ENCODE assay signal across 7 cellular contexts in the genomic region with DNA sequence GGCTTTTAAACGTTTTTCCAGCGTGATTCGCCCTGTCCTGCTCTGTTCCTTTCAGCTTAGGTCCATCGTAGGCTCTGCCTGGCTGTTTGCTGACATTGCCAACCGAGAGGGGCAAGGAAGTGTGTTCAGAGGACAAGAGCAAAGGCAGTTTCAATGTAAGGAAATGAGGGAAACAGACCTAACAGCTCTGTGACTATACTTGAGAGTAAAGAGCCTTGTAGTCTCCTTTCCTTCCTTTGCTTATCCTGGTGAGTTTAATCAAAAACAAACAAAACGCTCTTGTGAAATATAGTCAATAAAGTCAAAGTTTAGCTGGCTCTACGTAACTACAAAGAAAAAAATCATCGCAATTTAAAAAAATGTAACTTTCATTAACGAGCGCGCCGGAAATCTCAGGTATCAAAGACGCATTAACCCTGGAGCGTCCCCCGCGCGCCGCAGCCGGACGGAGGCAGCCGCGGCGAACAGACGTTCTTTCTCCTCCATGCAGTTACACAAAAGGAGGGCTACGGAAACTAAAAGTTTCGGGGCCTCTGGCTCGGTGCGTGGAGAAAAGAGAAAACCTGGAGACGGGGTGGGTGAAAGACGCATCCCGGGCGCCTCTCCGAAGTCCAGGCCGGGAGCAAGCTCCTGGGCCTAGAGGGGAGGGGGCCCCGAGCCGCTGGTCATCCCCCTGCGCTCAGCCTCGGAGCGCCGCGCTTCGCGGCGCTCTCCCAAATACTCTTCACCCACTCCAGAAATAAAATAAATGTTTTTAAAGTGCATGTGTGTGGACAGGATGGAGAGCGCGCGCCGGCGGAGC. TPM values are rescaled to one million over a fixed set of nuclear protein-coding genes. Genes with fewer than 3 reads are reported as not detected.
DNase-seq lines count a peak whose midpoint lies in the region; ATAC-seq and TF ChIP-seq lines count a peak whose summit lies in the region.

No MANE protein-coding gene starts in this region.

- peak overlapping the region; percentile 80 for H3K4me3 ChIP-seq in GM23338
- peak overlapping the region; percentile 22 to 84 (median 73) for H3K4me3 ChIP-seq in dorsolateral prefrontal cortex
- H3K4me3 ChIP-seq in lung: peak overlapping the region; percentile 68

- ATAC-seq in GM23338 (peak; percentile 47), lung (ENCODE audit: insufficient read depth, low FRiP score) (no peak)

- peaks cover 2% of the 10 kb centered on the region for H3K27me3 Mint-ChIP-seq in GM23338 (ENCODE audit: insufficient read depth, low read depth, poor library complexity)

- H3K27me3 ChIP-seq in GM23338 (ENCODE audit: insufficient read depth) (peaks cover 6% of the 10 kb centered on the region; the same call in 1 of the 2 replicates), dorsolateral prefrontal cortex (peaks cover 0 to 58% (median 9%) of the 10 kb centered on the region in 45 donors), lung (ENCODE audit: control insufficient read depth, insufficient read depth) (no peaks in the 10 kb centered on the region)

- H3K9me3 ChIP-seq in lung (ENCODE audit: control insufficient read depth in 2 of 2, insufficient read depth in 1 of 2, low read length in 1 of 2): peaks cover 0 to 3% of the 10 kb centered on the region in 2 donors

- no peaks in the 10 kb centered on the region for H3K9me2 ChIP-seq in GM23338 (ENCODE audit: insufficient read depth)

- H4K20me1 ChIP-seq in GM23338 (replicated peaks; ENCODE audit: insufficient read depth): no peaks in the 10 kb centered on the region; the same call in 1 of the 2 replicates

- H2AFZ ChIP-seq in GM23338: peak overlapping the region; percentile 3

- TF ChIP-seq CTCF in GM23338 (conservative IDR thresholded peaks at IDR 0.05; ENCODE audit: low read depth in 2 of 2) (no peak), dorsolateral prefrontal cortex (IDR thresholded peaks at IDR 0.05 in 54 of 56, conservative IDR thresholded peaks at IDR 0.05 in 2 of 56; ENCODE audit: low read depth in 1 of 56, partially characterized antibody in 56 of 56) (no peak), lung (IDR thresholded peaks at IDR 0.05; ENCODE audit: control extremely low read depth, extremely low read depth) (no peak)

- no peaks in the 10 kb centered on the region for H3K36me3 ChIP-seq in GM23338 (ENCODE audit: insufficient read depth)
- no peaks in the 10 kb centered on the region for H3K36me3 ChIP-seq in lung (ENCODE audit: control insufficient read depth in 2 of 2, insufficient read depth in 2 of 2, low read length in 2 of 2)

- intact Hi-C loops in dorsolateral prefrontal cortex (cut with DNase I): loop anchor here in 1 of 2 donors (5.0 kb wide), 1 partner anchor 488 kb away; no protein-coding TSS in a partner anchor

- peaks cover 2% of the 10 kb centered on the region; the same call in 1 of the 3 replicates for H3K9me3 Mint-ChIP-seq in GM23338

- peak overlapping the region; percentile 96 for H3K27ac Mint-ChIP-seq in GM23338

- DNase-seq in GM23338 (ENCODE audit: low spot score): peak; percentile 89
- peak; percentile 30 for DNase-seq in NCI-H460 (ENCODE audit: extremely low read depth, low read depth)
- peak in 5 of 10 donors; percentile 2 to 51 (median 32) for DNase-seq in dorsolateral prefrontal cortex
- peak; percentile 33 for DNase-seq in lung (ENCODE audit: low spot score)
- DNase-seq in ureter (ENCODE audit: low spot score): peak; percentile 57
- no peak for DNase-seq in NK-92 treated with Interleukin-12 subunit alpha and Interleukin-12 subunit beta, amount 100 ng/mL, for 24 hours (lab: John Stamatoyannopoulos, UW)
- DNase-seq in NCI-H1048 (lab: John Stamatoyannopoulos, UW): no peak

- peak overlapping the region; percentile 80 for H3K4me2 ChIP-seq in GM23338

- peaks cover 30% of the 10 kb centered on the region for H3K79me2 ChIP-seq in GM23338 (replicated peaks; ENCODE audit: insufficient read depth)

- H3K4me1 Mint-ChIP-seq in GM23338: peaks cover 31% of the 10 kb centered on the region

- H3K27ac ChIP-seq in GM23338 (ENCODE audit: low read depth) (peak overlapping the region; percentile 95), dorsolateral prefrontal cortex (peak overlapping the region in 51 of 59 donors; percentile 20 to 98 (median 85)), lung (ENCODE audit: low read depth in 1 of 2, low read length in 1 of 2) (peak overlapping the region; percentile 90 to 95)

- WGBS in lung, 2 donors: 2% methylated on average over 49 of the region's 49 CpGs

- H3F3A ChIP-seq in GM23338 (replicated peaks; ENCODE audit: low read depth): no peaks in the 10 kb centered on the region

- peaks cover 40% of the 10 kb centered on the region for H3K4me1 ChIP-seq in GM23338 (ENCODE audit: insufficient read depth)
- H3K4me1 ChIP-seq in lung (ENCODE audit: control insufficient read depth in 2 of 2, insufficient read depth in 2 of 2, low read length in 2 of 2): peaks cover 2% of the 10 kb centered on the region in 2 donors

- peak overlapping the region; percentile 100 for H3K4me3 Mint-ChIP-seq in GM23338

- no peaks in the 10 kb centered on the region; the same call in 2 of the 3 replicates for H3K36me3 Mint-ChIP-seq in GM23338 (ENCODE audit: low read depth)

TF ChIP-seq in GM23338, 12 proteins besides CTCF, POLR2A, EP300 and RAD21 (continues in another document):
- TF ChIP-seq, protein P1, sequence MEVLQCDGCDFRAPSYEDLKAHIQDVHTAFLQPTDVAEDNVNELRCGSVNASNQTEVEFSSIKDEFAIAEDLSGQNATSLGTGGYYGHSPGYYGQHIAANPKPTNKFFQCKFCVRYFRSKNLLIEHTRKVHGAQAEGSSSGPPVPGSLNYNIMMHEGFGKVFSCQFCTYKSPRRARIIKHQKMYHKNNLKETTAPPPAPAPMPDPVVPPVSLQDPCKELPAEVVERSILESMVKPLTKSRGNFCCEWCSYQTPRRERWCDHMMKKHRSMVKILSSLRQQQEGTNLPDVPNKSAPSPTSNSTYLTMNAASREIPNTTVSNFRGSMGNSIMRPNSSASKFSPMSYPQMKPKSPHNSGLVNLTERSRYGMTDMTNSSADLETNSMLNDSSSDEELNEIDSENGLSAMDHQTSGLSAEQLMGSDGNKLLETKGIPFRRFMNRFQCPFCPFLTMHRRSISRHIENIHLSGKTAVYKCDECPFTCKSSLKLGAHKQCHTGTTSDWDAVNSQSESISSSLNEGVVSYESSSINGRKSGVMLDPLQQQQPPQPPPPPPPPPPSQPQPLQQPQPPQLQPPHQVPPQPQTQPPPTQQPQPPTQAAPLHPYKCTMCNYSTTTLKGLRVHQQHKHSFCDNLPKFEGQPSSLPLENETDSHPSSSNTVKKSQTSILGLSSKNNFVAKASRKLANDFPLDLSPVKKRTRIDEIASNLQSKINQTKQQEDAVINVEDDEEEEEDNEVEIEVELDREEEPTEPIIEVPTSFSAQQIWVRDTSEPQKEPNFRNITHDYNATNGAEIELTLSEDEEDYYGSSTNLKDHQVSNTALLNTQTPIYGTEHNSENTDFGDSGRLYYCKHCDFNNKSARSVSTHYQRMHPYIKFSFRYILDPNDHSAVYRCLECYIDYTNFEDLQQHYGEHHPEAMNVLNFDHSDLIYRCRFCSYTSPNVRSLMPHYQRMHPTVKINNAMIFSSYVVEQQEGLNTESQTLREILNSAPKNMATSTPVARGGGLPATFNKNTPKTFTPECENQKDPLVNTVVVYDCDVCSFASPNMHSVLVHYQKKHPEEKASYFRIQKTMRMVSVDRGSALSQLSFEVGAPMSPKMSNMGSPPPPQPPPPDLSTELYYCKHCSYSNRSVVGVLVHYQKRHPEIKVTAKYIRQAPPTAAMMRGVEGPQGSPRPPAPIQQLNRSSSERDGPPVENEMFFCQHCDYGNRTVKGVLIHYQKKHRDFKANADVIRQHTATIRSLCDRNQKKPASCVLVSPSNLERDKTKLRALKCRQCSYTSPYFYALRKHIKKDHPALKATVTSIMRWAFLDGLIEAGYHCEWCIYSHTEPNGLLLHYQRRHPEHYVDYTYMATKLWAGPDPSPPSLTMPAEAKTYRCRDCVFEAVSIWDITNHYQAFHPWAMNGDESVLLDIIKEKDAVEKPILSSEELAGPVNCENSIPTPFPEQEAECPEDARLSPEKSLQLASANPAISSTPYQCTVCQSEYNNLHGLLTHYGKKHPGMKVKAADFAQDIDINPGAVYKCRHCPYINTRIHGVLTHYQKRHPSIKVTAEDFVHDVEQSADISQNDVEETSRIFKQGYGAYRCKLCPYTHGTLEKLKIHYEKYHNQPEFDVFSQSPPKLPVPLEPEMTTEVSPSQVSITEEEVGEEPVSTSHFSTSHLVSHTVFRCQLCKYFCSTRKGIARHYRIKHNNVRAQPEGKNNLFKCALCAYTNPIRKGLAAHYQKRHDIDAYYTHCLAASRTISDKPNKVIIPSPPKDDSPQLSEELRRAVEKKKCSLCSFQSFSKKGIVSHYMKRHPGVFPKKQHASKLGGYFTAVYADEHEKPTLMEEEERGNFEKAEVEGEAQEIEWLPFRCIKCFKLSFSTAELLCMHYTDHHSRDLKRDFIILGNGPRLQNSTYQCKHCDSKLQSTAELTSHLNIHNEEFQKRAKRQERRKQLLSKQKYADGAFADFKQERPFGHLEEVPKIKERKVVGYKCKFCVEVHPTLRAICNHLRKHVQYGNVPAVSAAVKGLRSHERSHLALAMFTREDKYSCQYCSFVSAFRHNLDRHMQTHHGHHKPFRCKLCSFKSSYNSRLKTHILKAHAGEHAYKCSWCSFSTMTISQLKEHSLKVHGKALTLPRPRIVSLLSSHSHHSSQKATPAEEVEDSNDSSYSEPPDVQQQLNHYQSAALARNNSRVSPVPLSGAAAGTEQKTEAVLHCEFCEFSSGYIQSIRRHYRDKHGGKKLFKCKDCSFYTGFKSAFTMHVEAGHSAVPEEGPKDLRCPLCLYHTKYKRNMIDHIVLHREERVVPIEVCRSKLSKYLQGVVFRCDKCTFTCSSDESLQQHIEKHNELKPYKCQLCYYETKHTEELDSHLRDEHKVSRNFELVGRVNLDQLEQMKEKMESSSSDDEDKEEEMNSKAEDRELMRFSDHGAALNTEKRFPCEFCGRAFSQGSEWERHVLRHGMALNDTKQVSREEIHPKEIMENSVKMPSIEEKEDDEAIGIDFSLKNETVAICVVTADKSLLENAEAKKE (CRISPR knock-in tag; IDR thresholded peaks at IDR 0.05): no peak
- TF ChIP-seq JUNB (IDR thresholded peaks at IDR 0.05; ENCODE audit: unreplicated experiment) (no peak), CREB1 (CRISPR knock-in tag; IDR thresholded peaks at IDR 0.05; ENCODE audit: low read depth) (peak; percentile 35; the same call in 1 of the 2 replicates), POLR2AphosphoS5 (IDR thresholded peaks at IDR 0.05; ENCODE audit: low read depth) (peak; percentile 54; the same call in 1 of the 2 replicates)

RNA-seq across cellular contexts. Expression of a gene that starts 0.6 kb away (rescaled TPM):
- 90.3 and 104 TPM in 2 replicates for total RNA-seq in GM23338 (2014; rRNA removed; shearing (Covaris generic))
- 32.9 and 38.2 TPM in 2 replicates for polyA plus RNA-seq in GM23338 (2016; fragmentation: Nextera tagmentation; extraction: Ambion mirVana)
- total RNA-seq in NCI-H460 (2014; rRNA removed; shearing (Covaris generic)): 13.5 and 15.3 TPM in 2 replicates
- 9.1 and 16.6 TPM in 2 replicates for polyA plus RNA-seq in NCI-H460 (2014; cell fraction: nucleus; rRNA removed)
- total RNA-seq in dorsolateral prefrontal cortex: 100 to 1,000 TPM in 2 of 120 experiments, 10 to 100 TPM in 118; 28.2 to 104 (median 65.9) TPM
- total RNA-seq in lung: 100 to 1,000 TPM in 1 of 2 donors, 10 to 100 TPM in 1; 72.8 to 421 TPM
- 10 to 100 TPM; 32.5 to 71.3 TPM for polyA plus RNA-seq in lung
- total RNA-seq in ureter: 41.9 TPM

Comparison
In these comparisons a context has a peak if more than half of its experiments do, and no peak if none do; other contexts are left out.
1. DNase-seq: peak in GM23338 (single experiment), NCI-H460 (single experiment), lung (single experiment) and ureter (single experiment); none in NK-92 treated with Interleukin-12 subunit alpha and Interleukin-12 subunit beta, amount 100 ng/mL, for 24 hours (single experiment) and NCI-H1048 (single experiment).
2. Peak in every context shown above with its lines, with median percentiles within 50 percentile points of each other: H3K27ac ChIP-seq and H3K4me3 ChIP-seq.